Comparison of ENCODE assay signal across 7 cellular contexts in genomic region chr7:2934211-2934731, GRCh38.
A peak's percentile ranks its signal among the peaks of the same experiment; 100 is the strongest.
DNase-seq lines count a peak whose midpoint lies in the region; ATAC-seq and TF ChIP-seq lines count a peak whose summit lies in the region.

No MANE protein-coding gene starts in this region.

- no peak overlapping the region for H3K4me3 ChIP-seq in fibroblast of the aortic adventitia (ENCODE audit: low read depth, low read length)
- no peak overlapping the region for H3K4me3 ChIP-seq in gastrocnemius medialis

- peak; percentile 8 for TF ChIP-seq CTCF in fibroblast of the aortic adventitia (IDR thresholded peaks at IDR 0.05; ENCODE audit: insufficient read depth, low read length)
- TF ChIP-seq CTCF in gastrocnemius medialis (IDR thresholded peaks at IDR 0.05 in 4 of 5, conservative IDR thresholded peaks at IDR 0.05 in 1 of 5), result no peak

- no peaks in the 10 kb centered on the region for H3K36me3 ChIP-seq in gastrocnemius medialis

- peak; percentile 74 for DNase-seq in H4 (ENCODE audit: low spot score)
- DNase-seq in SW480 (ENCODE audit: low spot score), result peak; percentile 65
- peak; percentile 56 for DNase-seq in fibroblast of the aortic adventitia (ENCODE audit: low read depth)
- peak; percentile 38 for DNase-seq in stimulated activated CD4-positive, alpha-beta T cell treated with anti-CD3 and anti-CD28 coated beads, Interleukin-4, amount 100 ng/mL, for 1 hour
- no peak for DNase-seq in cerebellar cortex (ENCODE audit: low spot score)
- no peak for DNase-seq in gastrocnemius medialis

- peaks cover 24 to 52% (median 37%) of the 10 kb centered on the region in 3 donors for H3K27me3 ChIP-seq in gastrocnemius medialis

- no peak for TF ChIP-seq POLR2A in gastrocnemius medialis (IDR thresholded peaks at IDR 0.05)

- ATAC-seq in GM19397 (IDR thresholded peaks at IDR 0.05; ENCODE audit: unreplicated experiment), result no peak
- ATAC-seq in gastrocnemius medialis, result no peak

- no peaks in the 10 kb centered on the region for H3K9me3 ChIP-seq in gastrocnemius medialis

- no peak overlapping the region for H3K27ac ChIP-seq in gastrocnemius medialis

- intact Hi-C loops in gastrocnemius medialis (cut with DNase I; ENCODE audit: low total_unique reads), result no loop called here

- in situ Hi-C loops in gastrocnemius medialis (cut with MboI; ENCODE audit: low sequenced_read_pairs in 4 of 4), result no loop called here

- H3K4me1 ChIP-seq in gastrocnemius medialis, result no peaks in the 10 kb centered on the region

Comparison
In these comparisons a context has a peak if more than half of its experiments do, and no peak if none do; other contexts are left out.
1. DNase-seq: peak in H4 (single experiment), SW480 (single experiment), fibroblast of the aortic adventitia (single experiment) and stimulated activated CD4-positive, alpha-beta T cell treated with anti-CD3 and anti-CD28 coated beads, Interleukin-4, amount 100 ng/mL, for 1 hour (single experiment); none in cerebellar cortex (single experiment) and gastrocnemius medialis (0 of 2).